ENCODE assay signal across 25 cellular contexts in the genomic region with DNA sequence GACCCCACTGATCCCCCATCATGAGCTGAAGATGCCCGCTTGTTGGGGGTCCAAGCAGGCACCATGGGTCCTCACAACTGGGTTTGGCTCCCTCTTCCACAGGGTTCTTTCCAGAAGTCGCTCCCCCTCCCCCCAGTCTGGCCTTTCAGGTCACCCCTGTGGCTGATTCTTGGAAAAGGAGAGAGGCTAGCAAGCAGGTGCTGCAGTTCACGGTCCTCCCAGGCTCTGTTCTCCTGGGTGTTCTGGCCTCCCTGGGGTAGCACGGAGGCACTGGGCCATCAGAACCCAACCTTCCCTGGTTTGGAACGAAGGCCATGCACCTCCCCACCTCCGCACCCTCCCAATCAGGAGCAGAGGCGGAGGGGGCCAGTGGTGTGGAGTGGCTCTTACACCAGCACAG. TPM values are rescaled to one million over a fixed set of nuclear protein-coding genes. Genes with fewer than 3 reads are reported as not detected.
DNase-seq lines count a peak whose midpoint lies in the region; ATAC-seq and TF ChIP-seq lines count a peak whose summit lies in the region.
"Had no signal": no experiment of that assay in that cellular context is flagged by ENCODE, and none has a peak within 500 bp of the region (broad histone marks: within the 10 kb centered on the region; RNA-seq: fewer than 3 reads in every experiment).

No MANE protein-coding gene starts in this region.

- H3K27me3 ChIP-seq in body of pancreas (no peaks in the 10 kb centered on the region), neural progenitor cell (no peaks in the 10 kb centered on the region)
- H3K27me3 ChIP-seq: BE2C, BLaER1 had no signal

- H4K20me1 ChIP-seq in neural progenitor cell (ENCODE audit: low read depth) = no peaks in the 10 kb centered on the region
- H4K20me1 ChIP-seq: BLaER1 had no signal

- H3K9me3 ChIP-seq in body of pancreas (no peaks in the 10 kb centered on the region), neural progenitor cell (ENCODE audit: low read depth) (no peaks in the 10 kb centered on the region)
- H3K9me3 ChIP-seq: BE2C, BLaER1 had no signal

- intact Hi-C loops in body of pancreas (cut with DNase I) = loop anchor here (5.0 kb wide), 1 partner anchor 33 kb away; no protein-coding TSS in a partner anchor

- TF ChIP-seq POLR2A in body of pancreas (IDR thresholded peaks at IDR 0.05) = no peak

- DNase-seq in body of pancreas (peak in 1 of 4 donors; percentile 45), neural progenitor cell (ENCODE audit: low spot score) (no peak), SHP77 (lab: John Stamatoyannopoulos, UW) (no peak)
- DNase-seq in stimulated activated naive CD4-positive, alpha-beta T cell (lab: John Stamatoyannopoulos, UW) = no peak
- DNase-seq: 8988T; ACHN; BE2C; C1 segment of cervical spinal cord; CD4-positive, CD25-positive, alpha-beta regulatory T cell; CD8-positive, alpha-beta memory T cell; COR-L47; DMS 273 treated with DMSO at 0.1 percent for 48 hours; DMS153; DMS53; DMS79; DND-41; EL; GDM1 had no signal

- no peaks in the 10 kb centered on the region for H3K79me2 ChIP-seq in neural progenitor cell (ENCODE audit: low read depth)

- ATAC-seq in body of pancreas (peak; percentile 28), HG03108 (IDR thresholded peaks at IDR 0.05; ENCODE audit: unreplicated experiment) (no peak)
- ATAC-seq: GM12878 had no signal

- WGBS in body of pancreas, 2 donors = 48 to 57% methylated on average over 6 to 7 of the region's 7 CpGs

- no peaks in the 10 kb centered on the region for H3F3A ChIP-seq in neural progenitor cell (ENCODE audit: low read depth)

- no peak overlapping the region for H2AFZ ChIP-seq in neural progenitor cell (replicated peaks)

- H3K27ac Mint-ChIP-seq in neural progenitor cell = no peak overlapping the region
- H3K27ac Mint-ChIP-seq: CD14-positive monocyte; CD4-positive, alpha-beta memory T cell had no signal

- peak overlapping the region; percentile 18 for H3K4me2 ChIP-seq in neural progenitor cell
- H3K4me2 ChIP-seq: BLaER1 had no signal

- TF ChIP-seq CTCF in body of pancreas (IDR thresholded peaks at IDR 0.05) (no peak), neural progenitor cell (IDR thresholded peaks at IDR 0.05) (no peak)

- no peak overlapping the region for H3K9ac ChIP-seq in neural progenitor cell
- H3K9ac ChIP-seq: BLaER1 had no signal

- no peaks in the 10 kb centered on the region for H3K36me3 ChIP-seq in body of pancreas (replicated peaks in 1 of 2; ENCODE audit: insufficient read depth in 1 of 2, low read depth in 2 of 2)
- no peaks in the 10 kb centered on the region for H3K36me3 ChIP-seq in neural progenitor cell
- H3K36me3 ChIP-seq: BE2C, BLaER1 had no signal

- no peaks in the 10 kb centered on the region for H3K9me3 Mint-ChIP-seq in neural progenitor cell
- H3K9me3 Mint-ChIP-seq: CD14-positive monocyte; CD4-positive, CD25-positive, alpha-beta regulatory T cell; CD8-positive, alpha-beta memory T cell had no signal

- H3K4me3 ChIP-seq in body of pancreas = no peak overlapping the region
- H3K4me3 ChIP-seq in neural progenitor cell = no peak overlapping the region
- H3K4me3 ChIP-seq: BLaER1, GM12878 had no signal

- H3K36me3 Mint-ChIP-seq in neural progenitor cell = peaks cover 7% of the 10 kb centered on the region
- H3K36me3 Mint-ChIP-seq: CD14-positive monocyte; CD4-positive, alpha-beta memory T cell; CD4-positive, CD25-positive, alpha-beta regulatory T cell; CD8-positive, alpha-beta memory T cell had no signal

- H3K4me3 Mint-ChIP-seq in neural progenitor cell = no peak overlapping the region
- H3K4me3 Mint-ChIP-seq: CD14-positive monocyte; CD4-positive, alpha-beta memory T cell; CD4-positive, CD25-positive, alpha-beta regulatory T cell; CD8-positive, alpha-beta memory T cell had no signal

- H3K4me1 Mint-ChIP-seq in neural progenitor cell = peaks cover 33% of the 10 kb centered on the region
- H3K4me1 Mint-ChIP-seq: CD4-positive, alpha-beta memory T cell; CD4-positive, CD25-positive, alpha-beta regulatory T cell; CD8-positive, alpha-beta memory T cell had no signal

- no peaks in the 10 kb centered on the region for H3K27me3 Mint-ChIP-seq in neural progenitor cell (ENCODE audit: insufficient read depth, low read depth)
- H3K27me3 Mint-ChIP-seq: CD4-positive, CD25-positive, alpha-beta regulatory T cell had no signal

- H3K4me1 ChIP-seq in body of pancreas = peaks cover 7% of the 10 kb centered on the region
- peaks cover 19% of the 10 kb centered on the region for H3K4me1 ChIP-seq in neural progenitor cell
- H3K4me1 ChIP-seq: BLaER1 had no signal

- no peak overlapping the region for H3K27ac ChIP-seq in body of pancreas
- H3K27ac ChIP-seq in neural progenitor cell = no peak overlapping the region
- H3K27ac ChIP-seq: BLaER1 had no signal

RNA-seq across cellular contexts. Expression of a gene that starts 18.9 kb away (rescaled TPM):
- under 1 TPM; 0.26 to 0.33 TPM for total RNA-seq in body of pancreas
- 1.6 and 4.9 TPM in 2 replicates for total RNA-seq in neural progenitor cell (ENCODE audit: low replicate concordance)
- total RNA-seq: CD4-positive, alpha-beta memory T cell had no signal

RNA-seq across cellular contexts. Expression of a gene that starts 32.4 kb away (rescaled TPM):
- 10 to 100 TPM; 65.6 to 75.2 TPM for total RNA-seq in body of pancreas
- 22.8 and 60.5 TPM in 2 replicates for total RNA-seq in neural progenitor cell (ENCODE audit: low replicate concordance)

RNA-seq across cellular contexts. Expression of a gene that starts 46.9 kb away (rescaled TPM):
- 10 to 100 TPM; 11.9 to 20.1 TPM for total RNA-seq in body of pancreas
- 0.09 and 0.24 TPM in 2 replicates for total RNA-seq in neural progenitor cell (ENCODE audit: low replicate concordance)
- total RNA-seq: CD4-positive, alpha-beta memory T cell; CD4-positive, CD25-positive, alpha-beta regulatory T cell; CD8-positive, alpha-beta memory T cell; Daoy; GM12878 had no signal

RNA-seq across cellular contexts. Expression of a gene that starts 55.3 kb away (rescaled TPM):
- total RNA-seq in body of pancreas = 100 to 1,000 TPM; 130 to 163 TPM
- total RNA-seq in neural progenitor cell (ENCODE audit: low replicate concordance) = 0.22 TPM in 1 of 2 replicates, not detected in the other
- total RNA-seq: G401 had no signal

Comparison
In these comparisons a context has a peak if more than half of its experiments do, and no peak if none do; other contexts are left out.
1. RNA of a gene that starts 46.9 kb away (total RNA-seq): 11.9 to 20.1 TPM in body of pancreas; 0.09 to 0.24 TPM in neural progenitor cell; every median in the first group is over 10 times any median in the second.